Comparison of ENCODE assay signal across 8 cellular contexts in the genomic region with DNA sequence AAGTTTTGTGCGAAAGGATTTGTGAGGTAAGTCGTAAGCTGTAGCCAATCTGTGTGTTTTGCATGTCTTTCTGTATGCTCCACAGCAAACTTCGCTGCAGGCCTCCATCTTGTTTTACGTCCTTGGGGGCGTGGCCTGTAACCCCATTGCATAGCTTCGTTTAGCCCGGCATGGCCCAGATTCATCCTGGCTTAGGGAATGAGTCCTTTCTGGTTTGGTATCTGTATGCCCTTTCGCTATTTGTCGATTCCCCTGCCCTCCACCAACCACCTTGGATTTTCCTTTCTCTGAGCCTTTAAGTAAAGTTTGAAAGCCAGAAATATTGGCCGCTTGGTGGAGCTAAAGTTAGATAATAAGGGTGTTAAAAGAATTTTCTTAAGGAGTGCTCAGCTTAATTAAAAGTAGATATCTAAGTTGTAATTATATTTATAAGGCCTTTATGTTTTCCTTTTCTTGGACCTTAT. TPM values are rescaled to one million over a fixed set of nuclear protein-coding genes. Genes with fewer than 3 reads are reported as not detected.
A peak's percentile ranks its signal among the peaks of the same experiment; 100 is the strongest.
DNase-seq lines count a peak whose midpoint lies in the region; TF ChIP-seq lines count a peak whose summit lies in the region.

No MANE protein-coding gene starts in this region.

- peak overlapping the region; percentile 69 for H3K4me3 ChIP-seq in MG63
- peak overlapping the region; percentile 75 for H3K4me3 ChIP-seq in brain microvascular endothelial cell (ENCODE audit: low read depth, low read length)

- in situ Hi-C loops in brain microvascular endothelial cell (cut with HindIII; ENCODE audit: low pct_ligation_motif_present, low sequenced_read_pairs) = no loop called here

- H3K27me3 Mint-ChIP-seq in neural crest cell (ENCODE audit: low read depth) = peaks cover 7% of the 10 kb centered on the region

- H3K36me3 ChIP-seq in MG63 = peaks cover 28% of the 10 kb centered on the region
- no peaks in the 10 kb centered on the region for H3K36me3 ChIP-seq in brain microvascular endothelial cell (replicated peaks)

- TF ChIP-seq CTCF in brain microvascular endothelial cell (IDR thresholded peaks at IDR 0.05; ENCODE audit: low read depth, low read length, missing control alignments) (no peak), neural crest cell (conservative IDR thresholded peaks at IDR 0.05) (peak; percentile 15)

- CTCF ChIA-PET in HEK293T (lab: Yijun Ruan, JAX) = interaction anchor here (1.0 to 1.4 kb wide), 3 partner anchors 25 to 200 kb away, joined by 3 to 8 read pairs (median 3); no protein-coding TSS in a partner anchor

- H3K27ac ChIP-seq in brain microvascular endothelial cell = no peak overlapping the region

- POLR2A ChIA-PET in HEK293T (lab: Yijun Ruan, JAX) = interaction anchor here (1.3 to 3.6 kb wide), 4 partner anchors 10 to 92 kb away, joined by 4 to 29 read pairs (median 6); no protein-coding TSS in a partner anchor

- H3K36me3 Mint-ChIP-seq in neural crest cell (ENCODE audit: low read depth) = peaks cover 34% of the 10 kb centered on the region

- H3K9me3 Mint-ChIP-seq in neural crest cell = peaks cover 6% of the 10 kb centered on the region

- H3K4me1 Mint-ChIP-seq in neural crest cell = peaks cover 17% of the 10 kb centered on the region

- H3K4me3 Mint-ChIP-seq in neural crest cell = peak overlapping the region; percentile 96

- H3K27me3 ChIP-seq in MG63 (no peaks in the 10 kb centered on the region), brain microvascular endothelial cell (replicated peaks) (no peaks in the 10 kb centered on the region)

- H3K27ac Mint-ChIP-seq in neural crest cell (ENCODE audit: unreplicated experiment) = no peak overlapping the region

- peaks cover 22% of the 10 kb centered on the region for H3K9me3 ChIP-seq in MG63

- peak; percentile 41 for DNase-seq in Daoy (ENCODE audit: low read depth)
- DNase-seq in MG63 = no peak
- no peak for DNase-seq in brain microvascular endothelial cell
- no peak for DNase-seq in neural crest cell (ENCODE audit: low read depth, low spot score)
- no peak for DNase-seq in NCI-H1417 treated with DMSO at 0.1 percent for 48 hours (lab: John Stamatoyannopoulos, UW)
- no peak for DNase-seq in HEK293T (ENCODE audit: extremely low spot score)
- no peak for DNase-seq in NCI-H748 treated with DMSO at 0.1 percent for 48 hours (lab: John Stamatoyannopoulos, UW)
- no peak for DNase-seq in hypothalamus (lab: John Stamatoyannopoulos, UW)

TF ChIP-seq in HEK293T, 16 proteins besides CTCF, POLR2A, EP300 and RAD21:
- TF ChIP-seq ZNF384 (IDR thresholded peaks at IDR 0.05) (no peak), TARDBP (IDR thresholded peaks at IDR 0.05) (no peak), FOXM1 (IDR thresholded peaks at IDR 0.05; ENCODE audit: borderline replicate concordance) (no peak), ARNT (IDR thresholded peaks at IDR 0.05) (no peak)

RNA-seq across cellular contexts. Expression of a gene that starts 1.1 kb away (rescaled TPM):
- total RNA-seq in Daoy (2014; rRNA removed; shearing (Covaris generic)) = 15.1 and 31.0 TPM in 2 replicates
- 22.9 and 30.2 TPM in 2 replicates for total RNA-seq in MG63 (2014; rRNA removed; shearing (Covaris generic); ENCODE audit: low replicate concordance)
- 21.6 and 23.8 TPM in 2 replicates for total RNA-seq in neural crest cell

RNA-seq across cellular contexts. Expression of a gene that starts 54.7 kb away (rescaled TPM):
- not detected in 2 replicates for total RNA-seq in Daoy (2014; rRNA removed; shearing (Covaris generic))
- not detected in 2 replicates for total RNA-seq in MG63 (2014; rRNA removed; shearing (Covaris generic); ENCODE audit: low replicate concordance)
- total RNA-seq in neural crest cell = not detected in 2 replicates
